ENCODE assay signal across 8 cellular contexts in the genomic region with DNA sequence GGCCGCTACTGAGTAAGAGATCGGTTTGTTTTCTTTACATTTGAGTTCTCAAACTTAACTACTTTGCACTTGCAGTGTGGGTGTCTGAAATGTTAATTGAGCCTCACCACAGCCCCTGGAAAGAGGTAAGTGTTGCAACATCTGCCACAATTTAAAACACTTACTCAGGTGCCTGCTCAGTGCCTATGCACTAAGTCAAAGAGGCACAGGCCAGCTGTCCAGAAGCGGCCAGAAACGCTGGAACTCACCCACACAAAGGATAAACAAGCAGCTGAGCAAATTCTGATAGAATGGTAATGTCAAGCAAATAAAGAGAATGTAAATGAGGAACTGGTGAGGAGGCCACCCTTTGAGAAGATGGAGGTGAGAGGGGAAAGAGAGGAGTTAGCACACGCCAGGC.
DNase-seq lines count a peak whose midpoint lies in the region; TF ChIP-seq lines count a peak whose summit lies in the region.

No MANE protein-coding gene starts in this region.

- peaks cover 44% of the 10 kb centered on the region for H3K4me1 Mint-ChIP-seq in Calu3 (ENCODE audit: low read depth, unreplicated experiment)
- H3K4me1 Mint-ChIP-seq in nephron progenitor cell: peaks cover 97% of the 10 kb centered on the region

- CTCF ChIA-PET in Calu3 (lab: Charles Lee): interaction anchor here (1.0 kb wide), 1 partner anchor 131 kb away, joined by 4 read pairs; no protein-coding TSS in a partner anchor

- TF ChIP-seq CTCF in Calu3 (IDR thresholded peaks at IDR 0.05; ENCODE audit: unreplicated experiment): no peak
- no peak for TF ChIP-seq CTCF in nephron progenitor cell (IDR thresholded peaks at IDR 0.05)

- H3K36me3 Mint-ChIP-seq in Calu3 (ENCODE audit: insufficient read depth, unreplicated experiment): peaks cover 4% of the 10 kb centered on the region
- H3K36me3 Mint-ChIP-seq in nephron progenitor cell (ENCODE audit: low read depth): no peaks in the 10 kb centered on the region

- H3K4me3 Mint-ChIP-seq in Calu3 (ENCODE audit: low read depth, unreplicated experiment) (peak overlapping the region; percentile 5), nephron progenitor cell (peak overlapping the region; percentile 75)

- TF ChIP-seq POLR2A in erythroblast (IDR thresholded peaks at IDR 0.05; ENCODE audit: low read length): no peak

- intact Hi-C loops in Calu3 (cut with micrococcal nuclease; ENCODE audit: unreplicated experiment): no loop called here

- H3K9me3 Mint-ChIP-seq in Calu3 (ENCODE audit: low read depth, unreplicated experiment) (peaks cover 4% of the 10 kb centered on the region), nephron progenitor cell (no peaks in the 10 kb centered on the region)

- BruUV-seq in Calu3 (replicated peaks; lab: Mats Ljungman, UMichigan): no TSS peak

- no peak for DNase-seq in Calu3
- DNase-seq in NCI-H2081 (lab: John Stamatoyannopoulos, UW): peak; percentile 41 to 78
- DNase-seq in dermis blood vessel endothelial cell: peak; percentile 42
- no peak for DNase-seq in nephron progenitor cell
- no peak for DNase-seq in RPMI8226
- no peak for DNase-seq in GOT3 (lab: John Stamatoyannopoulos, UW)
- no peak for DNase-seq in erythroblast (lab: John Stamatoyannopoulos, UW)
- DNase-seq in activated CD4-positive, alpha-beta T cell treated with anti-CD3 and anti-CD28 coated beads, Interleukin-2, amount 50 U/mL, for 1 hour: no peak

- H3K27me3 Mint-ChIP-seq in Calu3 (ENCODE audit: unreplicated experiment): no peaks in the 10 kb centered on the region
- peaks cover under 1% of the 10 kb centered on the region for H3K27me3 Mint-ChIP-seq in nephron progenitor cell (ENCODE audit: low read depth, poor library complexity)

- peak overlapping the region; percentile 73 for H3K27ac Mint-ChIP-seq in Calu3 (ENCODE audit: unreplicated experiment)
- H3K27ac Mint-ChIP-seq in nephron progenitor cell: peak overlapping the region; percentile 100

Comparison
In these comparisons a context has a peak if more than half of its experiments do, and no peak if none do; other contexts are left out.
1. DNase-seq: peak in NCI-H2081 (2 of 2) and dermis blood vessel endothelial cell (single experiment); none in Calu3 (single experiment), nephron progenitor cell (single experiment), RPMI8226 (single experiment), GOT3 (single experiment), erythroblast (0 of 2) and activated CD4-positive, alpha-beta T cell treated with anti-CD3 and anti-CD28 coated beads, Interleukin-2, amount 50 U/mL, for 1 hour (single experiment).